Comparison of ENCODE assay signal across 10 cellular contexts in the genomic region with DNA sequence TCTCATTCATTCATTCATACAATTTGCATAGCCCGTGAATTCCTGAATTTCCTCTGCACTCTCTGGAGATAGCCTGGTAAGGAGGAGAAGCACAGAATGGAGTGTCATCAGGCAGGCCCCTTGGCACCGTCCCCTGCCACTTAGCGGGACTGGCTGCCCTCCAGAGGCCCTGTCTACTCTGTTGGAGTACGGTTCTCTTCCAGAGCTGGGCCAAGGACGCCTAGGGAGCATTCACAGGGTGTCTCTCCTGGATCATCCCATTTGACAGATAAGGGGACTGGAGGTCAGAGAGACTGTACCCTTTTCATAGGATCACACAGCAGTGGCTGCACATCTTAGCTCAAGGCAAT. TPM values are rescaled to one million over a fixed set of nuclear protein-coding genes. Genes with fewer than 3 reads are reported as not detected.
DNase-seq lines count a peak whose midpoint lies in the region; ATAC-seq and TF ChIP-seq lines count a peak whose summit lies in the region.
"Had no signal": no experiment of that assay in that cellular context is flagged by ENCODE, and none has a peak within 500 bp of the region (broad histone marks: within the 10 kb centered on the region; RNA-seq: fewer than 3 reads in every experiment).

No MANE protein-coding gene starts in this region.

- H3K9ac ChIP-seq in Loucy (ENCODE audit: low read depth, low read length, poor library complexity, severe bottlenecking), result peak overlapping the region; percentile 74

- H3K4me1 Mint-ChIP-seq in CD14-positive monocyte (peaks cover 58% of the 10 kb centered on the region), osteocyte (ENCODE audit: unreplicated experiment) (peaks cover 21% of the 10 kb centered on the region)
- H3K4me1 Mint-ChIP-seq: WTC11 had no signal

- H3K4me3 ChIP-seq in Loucy (ENCODE audit: low read length, poor library complexity, severe bottlenecking), result no peak overlapping the region
- H3K4me3 ChIP-seq in neutrophil (ENCODE audit: low read depth in 1 of 2, low read length in 1 of 2), result no peak overlapping the region

- DNase-seq in CD14-positive monocyte (ENCODE audit: low spot score) (no peak), Right ventricle myocardium inferior (ENCODE audit: missing footprints) (peak; percentile 86), iPS-NIHi7 (ENCODE audit: extremely low spot score) (no peak), osteocyte (ENCODE audit: extremely low spot score, unreplicated experiment) (no peak), NCI-H2196 treated with DMSO at 0.1 percent for 48 hours (lab: John Stamatoyannopoulos, UW; ENCODE audit: unreplicated experiment) (no peak), DMS53 (lab: John Stamatoyannopoulos, UW) (no peak)
- DNase-seq: activated naive CD4-positive, alpha-beta T cell treated with anti-CD3 and anti-CD28 coated beads, Interleukin-2, amount 50 U/mL, for 16 hours had no signal

- H3K9me2 ChIP-seq in Loucy (replicated peaks; ENCODE audit: low read depth, low read length), result no peaks in the 10 kb centered on the region

- H3K27ac ChIP-seq in neutrophil, result peak overlapping the region; percentile 86

- peaks cover 61% of the 10 kb centered on the region for H3K4me1 ChIP-seq in Loucy (ENCODE audit: insufficient read depth, low read length, poor library complexity, severe bottlenecking)
- H3K4me1 ChIP-seq in neutrophil (ENCODE audit: control insufficient read depth in 1 of 2, insufficient read depth in 1 of 2, low read depth in 1 of 2, low read length in 1 of 2), result peaks cover 64 to 66% of the 10 kb centered on the region in 2 experiments

- peaks cover 66% of the 10 kb centered on the region for H3K36me3 ChIP-seq in Loucy (ENCODE audit: insufficient read depth, low read length)
- H3K36me3 ChIP-seq in neutrophil, result peaks cover 32% of the 10 kb centered on the region

- H3K27me3 Mint-ChIP-seq in CD14-positive monocyte (ENCODE audit: low read depth in 3 of 3) (no peaks in the 10 kb centered on the region), osteocyte (ENCODE audit: unreplicated experiment) (no peaks in the 10 kb centered on the region)

- intact Hi-C loops in CD14-positive monocyte (cut with micrococcal nuclease) (loop anchor here in 1 of 2 donors (5.0 kb wide), 2 partner anchors 42 to 62 kb away; no protein-coding TSS in a partner anchor), Right ventricle myocardium inferior (cut with DNase I) (no loop called here)

- H3K27ac Mint-ChIP-seq in CD14-positive monocyte (peak overlapping the region in 6 of 7 donors; percentile 92 to 98 (median 97)), osteocyte (ENCODE audit: unreplicated experiment) (no peak overlapping the region)
- H3K27ac Mint-ChIP-seq: WTC11 had no signal

- H2AFZ ChIP-seq in Loucy (ENCODE audit: low read length), result no peak overlapping the region

- H3K9me3 ChIP-seq in Loucy (ENCODE audit: insufficient read depth, low read depth, low read length) (no peaks in the 10 kb centered on the region; the same call in 1 of the 2 replicates), neutrophil (no peaks in the 10 kb centered on the region)

- peaks cover 0 to 7% (median 3%) of the 10 kb centered on the region in 7 donors for H3K9me3 Mint-ChIP-seq in CD14-positive monocyte
- H3K9me3 Mint-ChIP-seq in osteocyte (ENCODE audit: unreplicated experiment), result no peaks in the 10 kb centered on the region
- H3K9me3 Mint-ChIP-seq: WTC11 had no signal

- peaks cover 22% of the 10 kb centered on the region for H3F3A ChIP-seq in Loucy (ENCODE audit: low read depth)

- ATAC-seq in Right ventricle myocardium inferior, result peak; percentile 73
- ATAC-seq: WTC11 had no signal

- H3K36me3 Mint-ChIP-seq in CD14-positive monocyte, result peaks cover 58 to 65% of the 10 kb centered on the region in 2 donors
- H3K36me3 Mint-ChIP-seq in osteocyte (ENCODE audit: unreplicated experiment), result peaks cover 19% of the 10 kb centered on the region

- peak overlapping the region; percentile 71 for H3K4me2 ChIP-seq in Loucy (ENCODE audit: low read depth, low read length, poor library complexity, severe bottlenecking)

- H3K4me3 Mint-ChIP-seq in CD14-positive monocyte (no peak overlapping the region), osteocyte (ENCODE audit: unreplicated experiment) (no peak overlapping the region)
- H3K4me3 Mint-ChIP-seq: WTC11 had no signal

- H4K20me1 ChIP-seq in Loucy (ENCODE audit: insufficient read depth, low read length, poor library complexity, severe bottlenecking), result peaks cover 5% of the 10 kb centered on the region

- peaks cover 54% of the 10 kb centered on the region; the same call in 1 of the 2 replicates for H3K79me2 ChIP-seq in Loucy (ENCODE audit: insufficient read depth, low read length)

- H3K27me3 ChIP-seq in Loucy (ENCODE audit: insufficient read depth, low read length, poor library complexity, severe bottlenecking) (no peaks in the 10 kb centered on the region), neutrophil (no peaks in the 10 kb centered on the region)

- TF ChIP-seq CTCF in CD14-positive monocyte (IDR thresholded peaks at IDR 0.05) (no peak), Loucy (conservative IDR thresholded peaks at IDR 0.05; ENCODE audit: low read length) (no peak), neutrophil (IDR thresholded peaks at IDR 0.05) (no peak), osteocyte (IDR thresholded peaks at IDR 0.05) (no peak)

RNA-seq across cellular contexts. Expression of a gene that starts 48.0 kb away (rescaled TPM):
- not detected for polyA plus RNA-seq in CD14-positive monocyte
- 12.7 TPM for total RNA-seq in Right ventricle myocardium inferior
- 12.9 and 15.4 TPM in 2 replicates for total RNA-seq in osteocyte

RNA-seq across cellular contexts. Expression of a gene that starts 51.0 kb away (rescaled TPM):
- 10 to 100 TPM; 50.1 to 55.8 TPM for polyA plus RNA-seq in CD14-positive monocyte
- total RNA-seq in Right ventricle myocardium inferior (26.3 TPM), osteocyte (34.5 and 37.4 TPM in 2 replicates)

RNA-seq across cellular contexts. Expression of a gene that starts 53.9 kb away (rescaled TPM):
- 10 to 100 TPM; 10.4 to 17.3 TPM for polyA plus RNA-seq in CD14-positive monocyte
- total RNA-seq in Right ventricle myocardium inferior (14.5 TPM), osteocyte (14.0 and 21.8 TPM in 2 replicates)
